ENCODE assay signal across 41 cellular contexts in the genomic region with DNA sequence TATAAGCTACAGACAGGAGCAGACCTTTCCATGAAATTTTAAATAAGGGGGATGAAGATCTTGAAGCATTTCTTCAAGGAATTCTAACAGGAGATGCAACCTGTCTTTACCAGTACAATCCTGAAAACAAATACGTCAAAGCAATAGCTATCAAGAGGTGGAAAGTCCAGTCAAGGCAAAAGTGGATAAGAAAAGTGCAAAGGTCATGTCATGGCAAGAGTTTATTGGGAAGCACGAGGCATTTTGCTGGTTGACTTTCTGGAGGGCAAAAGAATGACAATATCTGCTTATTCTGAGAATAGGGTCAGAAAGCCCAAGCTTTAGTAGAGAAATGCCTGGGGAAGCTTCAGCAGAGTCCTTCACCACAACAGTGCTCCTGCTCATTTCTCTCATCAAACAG. TPM values are rescaled to one million over a fixed set of nuclear protein-coding genes. Genes with fewer than 3 reads are reported as not detected.
"Had no signal": no experiment of that assay in that cellular context is flagged by ENCODE, and none has a peak within 500 bp of the region (broad histone marks: within the 10 kb centered on the region; RNA-seq: fewer than 3 reads in every experiment).

No MANE protein-coding gene starts in this region.

- H3K4me3 Mint-ChIP-seq: activated B cell treated with CpG ODN at 0.5 μM for 24 hours; activated CD4-positive, alpha-beta memory T cell treated with anti-CD3 and anti-CD28 coated beads for 36 hours; activated CD4-positive, alpha-beta T cell treated with anti-CD3 and anti-CD28 coated beads, Interleukin-2, amount 10 ng/mL, durations not matched to agents 24 days and 14 days; activated CD8-positive, alpha-beta T cell treated with anti-CD3 and anti-CD28 coated beads for 36 hours; activated naive CD4-positive, alpha-beta T cell treated with anti-CD3 and anti-CD28 coated beads, Interleukin-2, amount 10 ng/mL, durations not matched to agents 7 days and 5 days; activated naive CD4-positive, alpha-beta T cell treated with anti-CD3 and anti-CD28 coated beads, Interleukin-2, amount 50 U/mL, for 24 hours; activated naive CD8-positive, alpha-beta T cell; activated naive CD8-positive, alpha-beta T cell treated with anti-CD3 and anti-CD28 coated beads, Interleukin-2, amount 10 ng/mL, durations not matched to agents 7 days and 5 days; activated naive CD8-positive, alpha-beta T cell treated with anti-CD3 and anti-CD28 coated beads, Interleukin-2, amount 50 U/mL, for 24 hours; activated T-cell treated with anti-CD3 and anti-CD28 coated beads, Interleukin-2, amount 50 U/mL, for 4 hours; activated T-cell treated with anti-CD3 and anti-CD28 coated beads, Interleukin-2, amount 50 U/mL, for 72 hours; activated T-helper 1 cell treated with anti-CD3 and anti-CD28 coated beads, Interleukin-12 subunit alpha, Interleukin-12 subunit beta, Interleukin-2, Interleukin-4 antibody, amounts not matched to agents 30 ng/mL and 10 ng/mL and 1 ng/mL, durations not matched to agents 14 hours and 24 hours and 36 hours; activated T-helper 17 cell treated with anti-CD3 and anti-CD28 coated beads, Interleukin-2, amount 50 U/mL, for 72 hours; brain; central memory CD8-positive, alpha-beta T cell; T-helper 1 cell treated with Interleukin-12 subunit alpha and Interleukin-12 subunit beta and Interleukin-4 antibody, amounts not matched to agents 30 μg/mL and 1 μg/mL, for 36 hours; T-helper 2 cell treated with Interferon-gamma antibody and Interleukin-4, amounts not matched to agents 5 μg/mL and 100 μg/mL, for 36 hours had no signal

- H3K27ac ChIP-seq: ascending aorta, cardiac muscle cell, VCaP had no signal

- H3K4me3 ChIP-seq: ascending aorta, cardiac muscle cell had no signal

- H3K9me3 ChIP-seq: ascending aorta had no signal

- H3K27me3 Mint-ChIP-seq: activated B cell treated with CpG ODN at 0.5 μM for 24 hours; activated CD4-positive, alpha-beta memory T cell treated with anti-CD3 and anti-CD28 coated beads for 36 hours; activated CD4-positive, alpha-beta T cell treated with anti-CD3 and anti-CD28 coated beads, Interleukin-2, amount 10 ng/mL, durations not matched to agents 24 days and 14 days; activated naive CD4-positive, alpha-beta T cell treated with anti-CD3 and anti-CD28 coated beads, Interleukin-2, amount 10 ng/mL, durations not matched to agents 7 days and 5 days; activated naive CD4-positive, alpha-beta T cell treated with anti-CD3 and anti-CD28 coated beads, Interleukin-2, amount 50 U/mL, for 24 hours; activated naive CD8-positive, alpha-beta T cell treated with anti-CD3 and anti-CD28 coated beads, Interleukin-2, amount 10 ng/mL, durations not matched to agents 7 days and 5 days; activated naive CD8-positive, alpha-beta T cell treated with anti-CD3 and anti-CD28 coated beads, Interleukin-2, amount 50 U/mL, for 24 hours; activated T-helper 17 cell treated with anti-CD3 and anti-CD28 coated beads, Interleukin-2, amount 50 U/mL, for 72 hours; brain had no signal

- H3K36me3 ChIP-seq: ascending aorta, cardiac muscle cell had no signal

- FAIRE-seq: bronchial epithelial cell, TTC549 had no signal

- H3K27me3 ChIP-seq: ascending aorta, cardiac muscle cell had no signal

- H3K4me1 ChIP-seq: ascending aorta had no signal

- H3K4me1 Mint-ChIP-seq: activated B cell treated with CpG ODN at 0.5 μM for 24 hours; activated CD4-positive, alpha-beta T cell treated with anti-CD3 and anti-CD28 coated beads, Interleukin-2, amount 10 ng/mL, durations not matched to agents 24 days and 14 days; activated naive CD4-positive, alpha-beta T cell treated with anti-CD3 and anti-CD28 coated beads, Interleukin-2, amount 10 ng/mL, durations not matched to agents 7 days and 5 days; activated naive CD4-positive, alpha-beta T cell treated with anti-CD3 and anti-CD28 coated beads, Interleukin-2, amount 50 U/mL, for 24 hours; activated naive CD8-positive, alpha-beta T cell treated with anti-CD3 and anti-CD28 coated beads, Interleukin-2, amount 10 ng/mL, durations not matched to agents 7 days and 5 days; activated naive CD8-positive, alpha-beta T cell treated with anti-CD3 and anti-CD28 coated beads, Interleukin-2, amount 50 U/mL, for 24 hours; activated T-helper 17 cell treated with anti-CD3 and anti-CD28 coated beads, Interleukin-2, amount 50 U/mL, for 72 hours; brain; central memory CD8-positive, alpha-beta T cell had no signal

- DNase-seq: activated B cell treated with CpG ODN at 0.5 μM for 24 hours; activated CD4-positive, alpha-beta memory T cell treated with anti-CD3 and anti-CD28 coated beads for 36 hours; activated CD4-positive, alpha-beta T cell treated with anti-CD3 and anti-CD28 coated beads for 4 hours; activated CD4-positive, alpha-beta T cell treated with anti-CD3 and anti-CD28 coated beads, Interleukin-2, amount 10 ng/mL, durations not matched to agents 24 days and 14 days; activated CD4-positive, alpha-beta T cell treated with anti-CD3 and anti-CD28 coated beads, Interleukin-2, amount 50 U/mL, for 1 hour; activated CD4-positive, alpha-beta T cell treated with anti-CD3 and anti-CD28 coated beads, Interleukin-2, amount 50 U/mL, for 4 hours; activated CD4-positive, CD25-positive, alpha-beta regulatory T cell treated with anti-CD3 and anti-CD28 coated beads, Interleukin-2, amount 50 U/mL, for 72 hours; activated CD8-positive, alpha-beta memory T cell treated with anti-CD3 and anti-CD28 coated beads, Interleukin-2, amount 50 U/mL, for 4 hours; activated CD8-positive, alpha-beta T cell treated with anti-CD3 and anti-CD28 coated beads for 36 hours; activated effector memory CD4-positive, alpha-beta T cell treated with Interleukin-2 at 50 U/mL for 16 hours; activated gamma-delta T cell; activated naive CD4-positive, alpha-beta T cell treated with anti-CD3 and anti-CD28 coated beads, Interleukin-2, amount 10 ng/mL, durations not matched to agents 7 days and 5 days; activated naive CD4-positive, alpha-beta T cell treated with Interleukin-2 at 50 U/mL for 16 hours; activated naive CD8-positive, alpha-beta T cell treated with anti-CD3 and anti-CD28 coated beads, Interleukin-2, amount 10 ng/mL, durations not matched to agents 7 days and 5 days; activated naive CD8-positive, alpha-beta T cell treated with anti-CD3 and anti-CD28 coated beads, Interleukin-2, amount 50 U/mL, for 24 hours; activated T-cell treated with anti-CD3 and anti-CD28 coated beads for 4 hours; activated T-cell treated with anti-CD3 and anti-CD28 coated beads, Interleukin-2, amount 50 U/mL, for 1 hour; activated T-cell treated with anti-CD3 and anti-CD28 coated beads, Interleukin-2, amount 50 U/mL, for 4 hours; activated T-cell treated with anti-CD3 and anti-CD28 coated beads, Interleukin-2, amount 50 U/mL, for 72 hours; amygdala; anterior cingulate cortex; caudate nucleus; cerebellar nuclear complex; T-helper 1 cell; T-helper 2 cell; T-helper 9 cell had no signal

- H3K27ac Mint-ChIP-seq: activated B cell treated with CpG ODN at 0.5 μM for 24 hours; activated CD4-positive, alpha-beta memory T cell treated with anti-CD3 and anti-CD28 coated beads for 36 hours; activated CD4-positive, alpha-beta T cell treated with anti-CD3 and anti-CD28 coated beads, Interleukin-2, amount 10 ng/mL, durations not matched to agents 24 days and 14 days; activated CD8-positive, alpha-beta T cell treated with anti-CD3 and anti-CD28 coated beads for 36 hours; activated naive CD4-positive, alpha-beta T cell treated with anti-CD3 and anti-CD28 coated beads, Interleukin-2, amount 10 ng/mL, durations not matched to agents 7 days and 5 days; activated naive CD4-positive, alpha-beta T cell treated with anti-CD3 and anti-CD28 coated beads, Interleukin-2, amount 50 U/mL, for 24 hours; activated naive CD8-positive, alpha-beta T cell; activated naive CD8-positive, alpha-beta T cell treated with anti-CD3 and anti-CD28 coated beads, Interleukin-2, amount 10 ng/mL, durations not matched to agents 7 days and 5 days; activated naive CD8-positive, alpha-beta T cell treated with anti-CD3 and anti-CD28 coated beads, Interleukin-2, amount 50 U/mL, for 24 hours; activated T-cell treated with anti-CD3 and anti-CD28 coated beads, Interleukin-2, amount 50 U/mL, for 72 hours; activated T-helper 1 cell treated with anti-CD3 and anti-CD28 coated beads, Interleukin-12 subunit alpha, Interleukin-12 subunit beta, Interleukin-2, Interleukin-4 antibody, amounts not matched to agents 30 ng/mL and 10 ng/mL and 1 ng/mL, durations not matched to agents 14 hours and 24 hours and 36 hours; activated T-helper 17 cell treated with anti-CD3 and anti-CD28 coated beads, Interleukin-2, amount 50 U/mL, for 72 hours; brain; T-helper 1 cell treated with Interleukin-12 subunit alpha and Interleukin-12 subunit beta and Interleukin-4 antibody, amounts not matched to agents 30 μg/mL and 1 μg/mL, for 36 hours; T-helper 2 cell treated with Interferon-gamma antibody and Interleukin-4, amounts not matched to agents 5 μg/mL and 100 μg/mL, for 36 hours had no signal

- H3K36me3 Mint-ChIP-seq: activated CD4-positive, alpha-beta memory T cell treated with anti-CD3 and anti-CD28 coated beads for 36 hours; activated naive CD4-positive, alpha-beta T cell treated with anti-CD3 and anti-CD28 coated beads, Interleukin-2, amount 10 ng/mL, durations not matched to agents 7 days and 5 days; activated naive CD8-positive, alpha-beta T cell treated with anti-CD3 and anti-CD28 coated beads, Interleukin-2, amount 10 ng/mL, durations not matched to agents 7 days and 5 days; brain had no signal

- H3K9me3 Mint-ChIP-seq: activated CD4-positive, alpha-beta memory T cell treated with anti-CD3 and anti-CD28 coated beads for 36 hours; activated CD4-positive, alpha-beta T cell treated with anti-CD3 and anti-CD28 coated beads, Interleukin-2, amount 10 ng/mL, durations not matched to agents 24 days and 14 days; activated CD8-positive, alpha-beta T cell treated with anti-CD3 and anti-CD28 coated beads for 36 hours; activated naive CD4-positive, alpha-beta T cell treated with anti-CD3 and anti-CD28 coated beads, Interleukin-2, amount 10 ng/mL, durations not matched to agents 7 days and 5 days; activated naive CD4-positive, alpha-beta T cell treated with anti-CD3 and anti-CD28 coated beads, Interleukin-2, amount 50 U/mL, for 24 hours; activated T-helper 1 cell treated with anti-CD3 and anti-CD28 coated beads, Interleukin-12 subunit alpha, Interleukin-12 subunit beta, Interleukin-2, Interleukin-4 antibody, amounts not matched to agents 30 ng/mL and 10 ng/mL and 1 ng/mL, durations not matched to agents 14 hours and 24 hours and 36 hours; brain; central memory CD8-positive, alpha-beta T cell; T-helper 1 cell treated with Interleukin-12 subunit alpha and Interleukin-12 subunit beta and Interleukin-4 antibody, amounts not matched to agents 30 μg/mL and 1 μg/mL, for 36 hours; T-helper 2 cell treated with Interferon-gamma antibody and Interleukin-4, amounts not matched to agents 5 μg/mL and 100 μg/mL, for 36 hours had no signal

RNA-seq across cellular contexts. Expression of a gene that starts 34.3 kb away (rescaled TPM):
- total RNA-seq: activated B cell treated with CpG ODN at 0.5 μM for 24 hours; activated CD4-positive, alpha-beta memory T cell treated with anti-CD3 and anti-CD28 coated beads for 36 hours; activated CD4-positive, alpha-beta T cell treated with anti-CD3 and anti-CD28 coated beads, Interleukin-2, amount 10 ng/mL, durations not matched to agents 24 days and 14 days; activated CD8-positive, alpha-beta memory T cell treated with anti-CD3 and anti-CD28 coated beads for 36 hours; activated CD8-positive, alpha-beta T cell treated with anti-CD3 and anti-CD28 coated beads for 36 hours; activated naive CD8-positive, alpha-beta T cell treated with anti-CD3 and anti-CD28 coated beads, Interleukin-2, amount 10 ng/mL, durations not matched to agents 7 days and 5 days; activated T-cell treated with anti-CD3 and anti-CD28 coated beads, Interleukin-2, amount 50 U/mL, for 4 hours; activated T-cell treated with anti-CD3 and anti-CD28 coated beads, Interleukin-2, amount 50 U/mL, for 72 hours; activated T-helper 1 cell treated with anti-CD3 and anti-CD28 coated beads, Interleukin-12 subunit alpha, Interleukin-12 subunit beta, Interleukin-2, Interleukin-4 antibody, amounts not matched to agents 30 ng/mL and 10 ng/mL and 1 ng/mL, durations not matched to agents 14 hours and 24 hours and 36 hours; activated T-helper 17 cell treated with anti-CD3 and anti-CD28 coated beads, Interleukin-2, amount 50 U/mL, for 72 hours; ascending aorta; bronchial epithelial cell had no signal
- polyA plus RNA-seq: adipose tissue had no signal

RNA-seq across cellular contexts. Expression of a gene that starts 50.9 kb away (rescaled TPM):
- total RNA-seq: activated B cell treated with CpG ODN at 0.5 μM for 24 hours; activated CD4-positive, alpha-beta memory T cell treated with anti-CD3 and anti-CD28 coated beads for 36 hours; activated CD4-positive, alpha-beta T cell treated with anti-CD3 and anti-CD28 coated beads, Interleukin-2, amount 10 ng/mL, durations not matched to agents 24 days and 14 days; activated CD8-positive, alpha-beta memory T cell treated with anti-CD3 and anti-CD28 coated beads for 36 hours; activated CD8-positive, alpha-beta T cell treated with anti-CD3 and anti-CD28 coated beads for 36 hours; activated naive CD8-positive, alpha-beta T cell treated with anti-CD3 and anti-CD28 coated beads, Interleukin-2, amount 10 ng/mL, durations not matched to agents 7 days and 5 days; activated T-cell treated with anti-CD3 and anti-CD28 coated beads, Interleukin-2, amount 50 U/mL, for 4 hours; activated T-cell treated with anti-CD3 and anti-CD28 coated beads, Interleukin-2, amount 50 U/mL, for 72 hours; activated T-helper 1 cell treated with anti-CD3 and anti-CD28 coated beads, Interleukin-12 subunit alpha, Interleukin-12 subunit beta, Interleukin-2, Interleukin-4 antibody, amounts not matched to agents 30 ng/mL and 10 ng/mL and 1 ng/mL, durations not matched to agents 14 hours and 24 hours and 36 hours; activated T-helper 17 cell treated with anti-CD3 and anti-CD28 coated beads, Interleukin-2, amount 50 U/mL, for 72 hours; ascending aorta; bronchial epithelial cell; cardiac muscle cell had no signal
- polyA plus RNA-seq: adipose tissue, cardiac muscle cell had no signal
